Comparison of ENCODE assay signal across 8 cellular contexts in the genomic region with DNA sequence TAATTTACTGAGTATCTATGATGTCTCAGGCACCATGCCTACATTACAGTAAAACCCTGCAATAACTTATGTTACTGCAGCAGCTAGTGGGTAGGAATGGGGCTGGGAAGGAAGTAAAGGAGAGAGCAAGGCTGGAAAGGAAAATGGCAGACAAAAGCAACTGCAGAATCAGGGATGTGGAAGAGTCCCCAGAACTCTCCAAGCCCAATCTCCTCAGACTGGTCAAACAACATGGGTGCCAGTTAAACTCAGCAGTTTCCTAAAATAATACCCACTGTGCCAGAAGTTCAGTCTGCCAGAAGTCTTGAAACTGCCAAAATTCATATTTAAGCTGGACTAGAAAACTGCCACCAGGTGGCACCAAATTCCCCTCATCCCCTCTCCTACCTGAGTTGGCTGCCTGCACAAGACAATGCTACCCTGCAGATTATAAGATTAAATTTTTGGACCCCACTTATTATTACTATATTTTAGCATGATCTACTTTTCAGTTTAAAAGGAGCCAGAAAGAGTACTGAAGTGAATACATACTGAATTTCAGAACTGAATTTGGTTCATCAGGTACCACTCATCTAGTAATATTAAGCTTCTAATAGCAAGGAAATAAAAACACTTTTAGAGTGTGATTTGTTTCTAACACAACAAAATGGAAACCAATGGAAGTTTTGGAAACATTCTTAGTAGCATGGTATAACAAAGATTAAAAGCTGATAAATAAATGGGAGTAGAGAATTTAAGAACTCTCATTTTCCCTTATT.
A peak's percentile ranks its signal among the peaks of the same experiment; 100 is the strongest.
DNase-seq lines count a peak whose midpoint lies in the region; ATAC-seq, FAIRE-seq and TF ChIP-seq lines count a peak whose summit lies in the region.

No MANE protein-coding gene starts in this region.

- ATAC-seq in GM21737 (IDR thresholded peaks at IDR 0.05; ENCODE audit: unreplicated experiment) (peak; percentile 68), HG02571 (IDR thresholded peaks at IDR 0.05; ENCODE audit: unreplicated experiment) (no peak)

- no peak overlapping the region for H3K4me3 ChIP-seq in WI38 (ENCODE audit: low read depth, low read length)
- H3K4me3 ChIP-seq in bronchial epithelial cell (ENCODE audit: low read depth, low read length), result no peak overlapping the region
- no peak overlapping the region for H3K4me3 ChIP-seq in kidney epithelial cell (ENCODE audit: low read depth, low read length)

- no peak for FAIRE-seq in bronchial epithelial cell (lab: Jason Lieb, UNC)

- DNase-seq in DMS114 treated with DMSO at 0.1 percent for 48 hours (lab: John Stamatoyannopoulos, UW; ENCODE audit: unreplicated experiment) (peak; percentile 26), NCI-H1694 treated with DMSO at 0.1 percent for 48 hours (lab: John Stamatoyannopoulos, UW) (peak; percentile 57), bronchial epithelial cell (ENCODE audit: low read depth) (peak; percentile 69), kidney epithelial cell (ENCODE audit: low read depth) (peak; percentile 31)
- peak; percentile 72 for DNase-seq in stimulated activated CD4-positive, alpha-beta T cell treated with anti-CD3 and anti-CD28 coated beads, Interleukin-4, amount 100 ng/mL, for 1 hour

- TF ChIP-seq CTCF in WI38 (IDR thresholded peaks at IDR 0.05; ENCODE audit: low read depth, low read length) (peak; percentile 59), bronchial epithelial cell (IDR thresholded peaks at IDR 0.05; ENCODE audit: insufficient read depth, low read length, severe bottlenecking) (peak; percentile 73), kidney epithelial cell (IDR thresholded peaks at IDR 0.05; ENCODE audit: insufficient read depth, low read length, poor library complexity, severe bottlenecking) (peak; percentile 81)

- H3K36me3 ChIP-seq in bronchial epithelial cell (ENCODE audit: control insufficient read depth, insufficient read depth, low read length) (peaks cover 6% of the 10 kb centered on the region), kidney epithelial cell (ENCODE audit: control insufficient read depth, insufficient read depth, low read length) (peaks cover 2% of the 10 kb centered on the region)

- H3K27me3 ChIP-seq in bronchial epithelial cell (ENCODE audit: control insufficient read depth, insufficient read depth, low read length) (no peaks in the 10 kb centered on the region), kidney epithelial cell (ENCODE audit: control insufficient read depth, insufficient read depth, low read length) (no peaks in the 10 kb centered on the region)
